In genomic region chr22:36386351-36386899, GRCh38 we compare ENCODE assay signal across 8 cellular contexts. TPM values are rescaled to one million over a fixed set of nuclear protein-coding genes. Genes with fewer than 3 reads are reported as not detected.
DNase-seq lines count a peak whose midpoint lies in the region; ATAC-seq and TF ChIP-seq lines count a peak whose summit lies in the region.

No MANE protein-coding gene starts in this region.

- H3K4me3 ChIP-seq in HCT116 (replicated peaks in 1 of 2; ENCODE audit: low read depth in 1 of 2, low read length in 2 of 2) (peak overlapping the region; percentile 88 to 97), skin epidermis (peak overlapping the region; percentile 78 to 95 (median 87))

- peaks cover 11 to 21% (median 17%) of the 10 kb centered on the region in 3 donors for H3K27me3 Mint-ChIP-seq in immature natural killer cell (ENCODE audit: low read depth in 3 of 3)

- H2AFZ ChIP-seq in HCT116 (ENCODE audit: low read depth, low read length, poor library complexity, severe bottlenecking): no peak overlapping the region

- H3K9me2 ChIP-seq in HCT116 (ENCODE audit: insufficient read depth): no peaks in the 10 kb centered on the region

- no TSS peak for BruUV-seq in HCT116 (replicated peaks; lab: Mats Ljungman, UMichigan)

- peak overlapping the region; percentile 99 for H3K4me2 ChIP-seq in HCT116 (ENCODE audit: low read length)

- H3K79me2 ChIP-seq in HCT116 (ENCODE audit: insufficient read depth, low read length): peaks cover 63% of the 10 kb centered on the region

- intact Hi-C loops in HCT116 (cut with micrococcal nuclease): loop anchor here (5.0 kb wide), 3 partner anchors 54 to 81 kb away; no protein-coding TSS in a partner anchor

- TF ChIP-seq CTCF in HCT116 (IDR thresholded peaks at IDR 0.05 in 2 of 3, conservative IDR thresholded peaks at IDR 0.05 in 1 of 3; ENCODE audit: borderline replicate concordance in 1 of 3, insufficient read depth in 1 of 3, low read depth in 2 of 3, low read length in 2 of 3): no peak

- RAD21 ChIA-PET in HCT116 (lab: Charles Lee; ENCODE audit: low non-redundant PET in 1 of 2, low total read pairs in 2 of 2, uncharacterized antibody in 2 of 2, unreplicated experiment in 2 of 2): no interaction called here

- H3K9me3 ChIP-seq in HCT116 (ENCODE audit: control insufficient read depth in 1 of 2, insufficient read depth in 1 of 2, low read depth in 1 of 2, low read length in 2 of 2): no peaks in the 10 kb centered on the region

- H4K20me1 ChIP-seq in HCT116 (ENCODE audit: insufficient read depth): peaks cover 16% of the 10 kb centered on the region; the same call in 1 of the 2 replicates

- TF ChIP-seq POLR2A in GM10847 (IDR thresholded peaks at IDR 0.05; ENCODE audit: extremely low read depth, insufficient read length) (peak; percentile 17), HCT116 (IDR thresholded peaks at IDR 0.05; ENCODE audit: borderline replicate concordance, extremely low read depth, insufficient read depth, insufficient read length) (no peak)

- peaks cover 40 to 54% of the 10 kb centered on the region in 2 experiments for H3K4me1 ChIP-seq in HCT116 (ENCODE audit: control insufficient read depth in 1 of 2, insufficient read depth in 2 of 2, low read length in 2 of 2)

- peak overlapping the region; percentile 87 for H3K9ac ChIP-seq in HCT116 (ENCODE audit: low read length)

- DNase-seq in HCT116 (ENCODE audit: low read depth, low spot score) (no peak), NOMO-1 treated with dmso at 0.1 percent for 144 hours (lab: John Stamatoyannopoulos, UW; ENCODE audit: unreplicated experiment) (peak; percentile 40), astrocyte of the hippocampus (ENCODE audit: low read depth, low spot score) (peak; percentile 66), immature natural killer cell (peak; percentile 39 to 41 (median 41)), HuH-7 (ENCODE audit: low spot score) (no peak), cortex of kidney (lab: John Stamatoyannopoulos, UW) (no peak)

- H3K36me3 ChIP-seq in HCT116 (ENCODE audit: control insufficient read depth in 1 of 2, insufficient read depth in 2 of 2, low read length in 2 of 2): peaks cover 2 to 9% of the 10 kb centered on the region in 2 experiments; a peak in 1 of 4 replicates

- peak overlapping the region; percentile 87 to 96 (median 94) for H3K4me3 Mint-ChIP-seq in immature natural killer cell

- H3K9me3 Mint-ChIP-seq in immature natural killer cell: no peaks in the 10 kb centered on the region

- ATAC-seq in HCT116: no peak

- H3K27ac ChIP-seq in HCT116 (ENCODE audit: low read depth, low read length) (peak overlapping the region; percentile 97), skin epidermis (peak overlapping the region; percentile 92 to 99 (median 97))

- TF ChIP-seq RAD21 in HCT116 (IDR thresholded peaks at IDR 0.05; ENCODE audit: low read depth): no peak; the same call in 1 of the 2 replicates

- POLR2A ChIA-PET in HCT116 (lab: Charles Lee): interaction anchor here (0.9 to 3.4 kb wide), 6 partner anchors 9 to 34 kb away, joined by 3 to 37 read pairs (median 4); no protein-coding TSS in a partner anchor

- CTCF ChIA-PET in HCT116 (lab: Charles Lee): no interaction called here

- H3K27ac Mint-ChIP-seq in immature natural killer cell: peak overlapping the region; percentile 93 to 99 (median 96)

- H3K36me3 Mint-ChIP-seq in immature natural killer cell: peaks cover 5 to 6% (median 6%) of the 10 kb centered on the region in 3 donors

- no peaks in the 10 kb centered on the region for H3K27me3 ChIP-seq in HCT116 (ENCODE audit: insufficient read depth, low read length)

- H3K4me1 Mint-ChIP-seq in immature natural killer cell: peaks cover 53% of the 10 kb centered on the region in 2 donors

TF ChIP-seq in HCT116, 20 proteins besides CTCF, POLR2A, EP300 and RAD21:
- TF ChIP-seq EGR1 (IDR thresholded peaks at IDR 0.05; ENCODE audit: low read depth): no peak
- no peak for TF ChIP-seq CEBPB (IDR thresholded peaks at IDR 0.05; ENCODE audit: low read depth)
- no peak for TF ChIP-seq EZH2phosphoT487 (IDR thresholded peaks at IDR 0.05; ENCODE audit: borderline replicate concordance)
- no peak for TF ChIP-seq ELF1 (IDR thresholded peaks at IDR 0.05; ENCODE audit: borderline replicate concordance, low read depth)
- TF ChIP-seq SP1 (IDR thresholded peaks at IDR 0.05; ENCODE audit: low read depth): 0 out of 2 replicates have a peak, but pooled peaks have one; percentile 27
- TF ChIP-seq SIN3A (IDR thresholded peaks at IDR 0.05; ENCODE audit: low read depth): 0 out of 2 replicates have a peak, but pooled peaks have one; percentile 9
- TF ChIP-seq FOSL1 (IDR thresholded peaks at IDR 0.05; ENCODE audit: low read depth): no peak; the same call in 1 of the 2 replicates
- TF ChIP-seq MAX (IDR thresholded peaks at IDR 0.05): 0 out of 2 replicates have a peak, but pooled peaks have one; percentile 6
- TF ChIP-seq YY1 (IDR thresholded peaks at IDR 0.05; ENCODE audit: extremely low read depth, insufficient replicate concordance, low read depth, low read length): no peak
- TF ChIP-seq ZNF274 (IDR thresholded peaks at IDR 0.05; ENCODE audit: low read depth, low read length): no peak
- no peak for TF ChIP-seq REST (IDR thresholded peaks at IDR 0.05; ENCODE audit: low read depth)
- TF ChIP-seq ATF3 (IDR thresholded peaks at IDR 0.05): no peak
- no peak for TF ChIP-seq ZBTB33 (IDR thresholded peaks at IDR 0.05; ENCODE audit: extremely low read depth, insufficient replicate concordance, low read length)

RNA-seq across cellular contexts. Expression of gene MYH9, which starts 1.3 kb away (rescaled TPM):
- 258 TPM for total RNA-seq in HCT116 (2021; ENCODE audit: unreplicated experiment)
- polyA plus RNA-seq in HCT116 (2012): 205 and 249 TPM in 2 replicates
- polyA plus RNA-seq in immature natural killer cell: 100 to 1,000 TPM in 1 of 3 donors, 10 to 100 TPM in 1, 1 to 10 TPM in 1; 8.7 to 355 (median 40.2) TPM

Comparison
In these comparisons a context has a peak if more than half of its experiments do, and no peak if none do; other contexts are left out.
1. DNase-seq: peak in NOMO-1 treated with dmso at 0.1 percent for 144 hours (single experiment), astrocyte of the hippocampus (single experiment) and immature natural killer cell (3 of 3); none in HCT116 (single experiment), HuH-7 (single experiment) and cortex of kidney (single experiment).